ENCODE assay signal across 5 cellular contexts in the genomic region with DNA sequence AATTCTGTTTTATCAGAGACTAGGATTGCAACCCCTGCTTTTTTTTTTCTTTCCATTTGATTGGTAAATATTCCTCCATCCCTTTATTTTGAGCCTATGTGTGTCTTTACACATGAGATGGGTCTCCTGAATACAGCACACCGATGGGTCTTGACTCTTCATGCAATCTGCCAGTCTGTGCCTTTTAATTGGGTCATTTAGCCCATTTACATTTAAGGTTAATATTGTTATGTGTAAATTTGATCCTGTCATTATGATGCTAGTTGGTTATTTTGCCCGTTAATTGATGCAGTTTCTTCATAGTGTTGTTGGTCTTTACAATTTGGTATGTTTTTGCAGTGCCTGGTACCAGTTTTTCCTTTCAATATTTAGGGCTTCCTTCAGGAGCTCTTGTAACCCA. TPM values are rescaled to one million over a fixed set of nuclear protein-coding genes. Genes with fewer than 3 reads are reported as not detected.
A peak's percentile ranks its signal among the peaks of the same experiment; 100 is the strongest.
DNase-seq lines count a peak whose midpoint lies in the region; ATAC-seq, FAIRE-seq and TF ChIP-seq lines count a peak whose summit lies in the region.
"Not testable (repeated sequence)": the region's sequence is repeated elsewhere in the genome, so short reads cannot be mapped to it uniquely, and the experiment has no call there.
"Had no signal": no experiment of that assay in that cellular context is flagged by ENCODE, and none has a peak within 500 bp of the region (broad histone marks: within the 10 kb centered on the region; RNA-seq: fewer than 3 reads in every experiment).

No MANE protein-coding gene starts in this region.

- not testable (repeated sequence) for H3K4me2 ChIP-seq in K562 (ENCODE audit: insufficient read depth, low read length)

- not testable (repeated sequence) for TF ChIP-seq RAD21 in K562 (CRISPR knock-in tag; conservative IDR thresholded peaks at IDR 0.05 in 1 of 2, IDR thresholded peaks at IDR 0.05 in 1 of 2)

- intact Hi-C loops in K562 (cut with micrococcal nuclease): not testable (repeated sequence)

- 33% methylated on average over 2 of the region's 2 CpGs for WGBS in K562 (ENCODE audit: insufficient coverage, low coverage, missing lambda C conversion rate)

- H3K4me3 ChIP-seq in K562: not testable (repeated sequence)

- BruUV-seq in K562 (replicated peaks; lab: Mats Ljungman, UMichigan): not testable (repeated sequence)

- in situ Hi-C loops in K562 (cut with MboI): loop anchor here (5.0 kb wide), 1 partner anchor 60 kb away; no protein-coding TSS in a partner anchor

- H3K27me3 Mint-ChIP-seq in activated T-cell treated with anti-CD3 and anti-CD28 coated beads, Interleukin-2, amount 50 U/mL, for 72 hours (ENCODE audit: low read depth); activated naive CD8-positive, alpha-beta T cell treated with anti-CD3 and anti-CD28 coated beads, Interleukin-2, amount 10 ng/mL, durations not matched to agents 7 days and 5 days; central memory CD8-positive, alpha-beta T cell: not testable (repeated sequence)

- CTCF ChIA-PET in K562 (lab: Yijun Ruan, JAX; ENCODE audit: low intra/inter-chr PET ratio): not testable (repeated sequence)

- peaks cover 25 to 55% of the 10 kb centered on the region in 2 donors for H3K36me3 Mint-ChIP-seq in activated T-cell treated with anti-CD3 and anti-CD28 coated beads, Interleukin-2, amount 50 U/mL, for 72 hours (ENCODE audit: insufficient read depth in 2 of 2)
- peaks cover 88% of the 10 kb centered on the region for H3K36me3 Mint-ChIP-seq in activated naive CD8-positive, alpha-beta T cell treated with anti-CD3 and anti-CD28 coated beads, Interleukin-2, amount 10 ng/mL, durations not matched to agents 7 days and 5 days
- H3K36me3 Mint-ChIP-seq in central memory CD8-positive, alpha-beta T cell (ENCODE audit: insufficient read depth): not testable (repeated sequence)

- peaks cover 18 to 28% of the 10 kb centered on the region in 2 donors for H3K9me3 Mint-ChIP-seq in activated T-cell treated with anti-CD3 and anti-CD28 coated beads, Interleukin-2, amount 50 U/mL, for 72 hours
- H3K9me3 Mint-ChIP-seq in activated naive CD8-positive, alpha-beta T cell treated with anti-CD3 and anti-CD28 coated beads, Interleukin-2, amount 10 ng/mL, durations not matched to agents 7 days and 5 days: peaks cover 44% of the 10 kb centered on the region
- H3K9me3 Mint-ChIP-seq in central memory CD8-positive, alpha-beta T cell: not testable (repeated sequence)

- H2AFZ ChIP-seq in K562 (ENCODE audit: low read depth, low read length): not testable (repeated sequence)

- H3K9me1 ChIP-seq in K562 (ENCODE audit: control insufficient read depth, insufficient read depth, low read length): not testable (repeated sequence)

- POLR2A ChIA-PET in activated naive CD8-positive, alpha-beta T cell treated with anti-CD3 and anti-CD28 coated beads, Interleukin-2, amount 10 ng/mL, durations not matched to agents 7 days and 5 days (lab: Charles Lee): interaction anchor here (0.7 kb wide), 1 partner anchor 46 kb away, joined by 3 read pairs; no protein-coding TSS in a partner anchor
- POLR2A ChIA-PET in K562 (lab: Yijun Ruan, JAX): not testable (repeated sequence)

- not testable (repeated sequence) for FAIRE-seq in K562 (lab: Jason Lieb, UNC)

- not testable (repeated sequence) for H3K27ac ChIP-seq in K562 (ENCODE audit: extremely low read depth, low read depth, low read length)

- not testable (repeated sequence) for H3K79me2 ChIP-seq in K562 (ENCODE audit: control insufficient read depth, insufficient read depth, low read length)

- ATAC-seq in activated T-cell treated with anti-CD3 and anti-CD28 coated beads, Interleukin-2, amount 50 U/mL, for 72 hours (replicated peaks in 1 of 2); activated naive CD8-positive, alpha-beta T cell treated with anti-CD3 and anti-CD28 coated beads, Interleukin-2, amount 10 ng/mL, durations not matched to agents 7 days and 5 days (ENCODE audit: low read depth); K562; central memory CD8-positive, alpha-beta T cell (replicated peaks; ENCODE audit: extremely low read depth, poor library complexity, severe bottlenecking): not testable (repeated sequence)

- not testable (repeated sequence) for H3K9ac ChIP-seq in K562 (ENCODE audit: insufficient read depth in 1 of 2, low read depth in 2 of 2, low read length in 2 of 2)

- H3K4me1 ChIP-seq in K562 (replicated peaks in 1 of 2; ENCODE audit: control insufficient read depth in 2 of 2, insufficient read depth in 2 of 2, low read length in 2 of 2): not testable (repeated sequence)

- TF ChIP-seq POLR2A in K562 (conservative IDR thresholded peaks at IDR 0.05): not testable (repeated sequence)

- TF ChIP-seq CTCF in K562 (IDR thresholded peaks at IDR 0.05 in 2 of 3, conservative IDR thresholded peaks at IDR 0.05 in 1 of 3; ENCODE audit: insufficient read depth in 2 of 3, low read depth in 1 of 3, low read length in 3 of 3): not testable (repeated sequence)

- not testable (repeated sequence) for H3K27me3 ChIP-seq in K562 (ENCODE audit: control insufficient read depth in 2 of 2, insufficient read depth in 2 of 2, low read length in 2 of 2)

- H3K27ac Mint-ChIP-seq in activated T-cell treated with anti-CD3 and anti-CD28 coated beads, Interleukin-2, amount 50 U/mL, for 72 hours: peak overlapping the region; percentile 56
- not testable (repeated sequence) for H3K27ac Mint-ChIP-seq in activated naive CD8-positive, alpha-beta T cell treated with anti-CD3 and anti-CD28 coated beads, Interleukin-2, amount 10 ng/mL, durations not matched to agents 7 days and 5 days
- peak overlapping the region; percentile 46 for H3K27ac Mint-ChIP-seq in central memory CD8-positive, alpha-beta T cell (ENCODE audit: low read depth)

- not testable (repeated sequence) for TF ChIP-seq EP300 in K562 (IDR thresholded peaks at IDR 0.05; ENCODE audit: low read length)

- not testable (repeated sequence) for H3K36me3 ChIP-seq in K562 (ENCODE audit: control insufficient read depth, insufficient read depth, low read length)

- H3K9me3 ChIP-seq in K562 (replicated peaks; ENCODE audit: control insufficient read depth, insufficient read depth, low read depth, low read length): not testable (repeated sequence)

- H3K4me1 Mint-ChIP-seq in activated T-cell treated with anti-CD3 and anti-CD28 coated beads, Interleukin-2, amount 50 U/mL, for 72 hours (ENCODE audit: low read depth): peaks cover 20% of the 10 kb centered on the region
- peaks cover 26% of the 10 kb centered on the region for H3K4me1 Mint-ChIP-seq in activated naive CD8-positive, alpha-beta T cell treated with anti-CD3 and anti-CD28 coated beads, Interleukin-2, amount 10 ng/mL, durations not matched to agents 7 days and 5 days
- H3K4me1 Mint-ChIP-seq in central memory CD8-positive, alpha-beta T cell: peaks cover 24% of the 10 kb centered on the region

- not testable (repeated sequence) for H4K20me1 ChIP-seq in K562 (replicated peaks; ENCODE audit: control insufficient read depth, insufficient read depth, low read length)

- H3K4me3 Mint-ChIP-seq in activated T-cell treated with anti-CD3 and anti-CD28 coated beads, Interleukin-2, amount 50 U/mL, for 72 hours; central memory CD8-positive, alpha-beta T cell: not testable (repeated sequence)
- peak overlapping the region; percentile 5 for H3K4me3 Mint-ChIP-seq in activated naive CD8-positive, alpha-beta T cell treated with anti-CD3 and anti-CD28 coated beads, Interleukin-2, amount 10 ng/mL, durations not matched to agents 7 days and 5 days

- not testable (repeated sequence) for DNase-seq in activated T-cell treated with anti-CD3 and anti-CD28 coated beads, Interleukin-2, amount 50 U/mL, for 72 hours; activated naive CD8-positive, alpha-beta T cell treated with anti-CD3 and anti-CD28 coated beads, Interleukin-2, amount 10 ng/mL, durations not matched to agents 7 days and 5 days; K562 (ENCODE audit: extremely low read depth in 1 of 4, low spot score in 3 of 4); central memory CD8-positive, alpha-beta T cell (ENCODE audit: low spot score in 2 of 2)

RNA-seq across cellular contexts. Expression of a gene that starts 14.6 kb away (rescaled TPM):
- 10 to 100 TPM; 52.1 to 73.9 TPM for total RNA-seq in activated T-cell treated with anti-CD3 and anti-CD28 coated beads, Interleukin-2, amount 50 U/mL, for 72 hours
- total RNA-seq in activated naive CD8-positive, alpha-beta T cell treated with anti-CD3 and anti-CD28 coated beads, Interleukin-2, amount 10 ng/mL, durations not matched to agents 7 days and 5 days: 10 to 100 TPM; 78.7 to 91.1 TPM
- 11.4 and 21.2 TPM in 2 replicates for total RNA-seq in K562 (2011; cell fraction: chromatin; rRNA removed; ENCODE audit: low replicate concordance)
- total RNA-seq in K562 (2011; cell fraction: nucleolus; rRNA removed): 9.5 and 10.4 TPM in 2 replicates
- total RNA-seq in K562 (2011; cell fraction: nucleoplasm; rRNA removed): 8.9 and 16.6 TPM in 2 replicates
- total RNA-seq in K562 (2014; rRNA removed) (6.4 and 8.2 TPM in 2 replicates), K562 (2014; rRNA removed; fragmentation: Illumina TruSeq; extraction: Trizol) (6.0 and 6.7 TPM in 2 replicates), K562 (2015; rRNA removed; fragmentation: Illumina TruSeq; extraction: Trizol) (4.7 and 5.7 TPM in 2 replicates), K562 (2021) (8.8 and 11.3 TPM in 2 replicates)
- polyA plus RNA-seq in K562 (2011; rRNA removed) (9.2 and 12.1 TPM in 2 replicates), K562 (2014; fragmentation: Illumina TruSeq; extraction: Trizol) (6.1 and 7.4 TPM in 2 replicates), K562 (2014; fragmentation: Nextera tagmentation; extraction: Ambion mirVana) (1 to 10 TPM in 1 of 2 experiments, under 1 TPM in 1; 0.96 to 1.4 TPM), K562 (2014; rRNA removed) (6.2 and 7.0 TPM in 2 replicates)
- 8.8 and 9.9 TPM in 2 replicates for polyA plus RNA-seq in K562 (2011; cell fraction: cytosol; rRNA removed)
- polyA plus RNA-seq in K562 (2011; cell fraction: nucleus; rRNA removed): 8.5 and 10.0 TPM in 2 replicates
- 5.0 and 11.1 TPM in 2 replicates for polyA plus RNA-seq in K562 (2012)
- 14.2 and 14.3 TPM in 2 replicates for polyA minus RNA-seq in K562 (2011; rRNA and poly(A)+ RNA removed)
- 13.1 and 13.8 TPM in 2 replicates for polyA minus RNA-seq in K562 (2011; cell fraction: cytosol; rRNA and poly(A)+ RNA removed)
- 10.2 and 14.2 TPM in 2 replicates for polyA minus RNA-seq in K562 (2011; cell fraction: nucleus; rRNA and poly(A)+ RNA removed)

RNA-seq across cellular contexts. Expression of a gene that starts 25.0 kb away (rescaled TPM):
- 10 to 100 TPM in 1 of 2 donors, 1 to 10 TPM in 1; 5.4 to 17.8 TPM for total RNA-seq in activated T-cell treated with anti-CD3 and anti-CD28 coated beads, Interleukin-2, amount 50 U/mL, for 72 hours
- 100 to 1,000 TPM; 104 to 105 TPM for total RNA-seq in activated naive CD8-positive, alpha-beta T cell treated with anti-CD3 and anti-CD28 coated beads, Interleukin-2, amount 10 ng/mL, durations not matched to agents 7 days and 5 days
- total RNA-seq in K562 (2011; cell fraction: chromatin; rRNA removed; ENCODE audit: low replicate concordance): 0.39 and 0.79 TPM in 2 replicates
- total RNA-seq in K562 (2011; cell fraction: nucleolus; rRNA removed): 0.50 and 0.53 TPM in 2 replicates
- 1.2 TPM in 1 of 2 replicates, not detected in the other for total RNA-seq in K562 (2011; cell fraction: nucleoplasm; rRNA removed)
- total RNA-seq in K562 (2014; rRNA removed) (0.57 and 1.4 TPM in 2 replicates), K562 (2014; rRNA removed; fragmentation: Illumina TruSeq; extraction: Trizol) (0.41 and 0.51 TPM in 2 replicates), K562 (2015; rRNA removed; fragmentation: Illumina TruSeq; extraction: Trizol) (0.51 and 0.68 TPM in 2 replicates), K562 (2021) (0.18 and 0.49 TPM in 2 replicates)
- polyA plus RNA-seq in K562 (2011; rRNA removed) (0.24 and 0.45 TPM in 2 replicates), K562 (2014; fragmentation: Illumina TruSeq; extraction: Trizol) (0.15 and 0.37 TPM in 2 replicates), K562 (2014; fragmentation: Nextera tagmentation; extraction: Ambion mirVana) (under 1 TPM; 0.15 to 0.28 TPM), K562 (2014; rRNA removed) (0.11 and 0.19 TPM in 2 replicates)
- polyA plus RNA-seq in K562 (2011; cell fraction: cytosol; rRNA removed): 0.06 and 0.15 TPM in 2 replicates
- polyA plus RNA-seq in K562 (2011; cell fraction: nucleus; rRNA removed): 0.28 and 0.38 TPM in 2 replicates
- 0.46 and 1.1 TPM in 2 replicates for polyA plus RNA-seq in K562 (2012)
- polyA minus RNA-seq in K562 (2011; rRNA and poly(A)+ RNA removed): 0.63 and 0.75 TPM in 2 replicates
- polyA minus RNA-seq in K562 (2011; cell fraction: cytosol; rRNA and poly(A)+ RNA removed): not detected in 2 replicates
- 0.94 and 1.00 TPM in 2 replicates for polyA minus RNA-seq in K562 (2011; cell fraction: nucleus; rRNA and poly(A)+ RNA removed)
- polyA plus RNA-seq: AG04450 had no signal

RNA-seq across cellular contexts. Expression of a gene that starts 36.9 kb away (rescaled TPM):
- total RNA-seq in activated T-cell treated with anti-CD3 and anti-CD28 coated beads, Interleukin-2, amount 50 U/mL, for 72 hours: 10 to 100 TPM in 1 of 2 donors, 1 to 10 TPM in 1; 5.7 to 10.6 TPM
- total RNA-seq in activated naive CD8-positive, alpha-beta T cell treated with anti-CD3 and anti-CD28 coated beads, Interleukin-2, amount 10 ng/mL, durations not matched to agents 7 days and 5 days: 100 to 1,000 TPM; 102 to 106 TPM
- 2.3 and 3.5 TPM in 2 replicates for total RNA-seq in K562 (2011; cell fraction: chromatin; rRNA removed; ENCODE audit: low replicate concordance)
- total RNA-seq in K562 (2011; cell fraction: nucleolus; rRNA removed): 2.3 and 2.8 TPM in 2 replicates
- total RNA-seq in K562 (2011; cell fraction: nucleoplasm; rRNA removed): 3.5 and 5.2 TPM in 2 replicates
- total RNA-seq in K562 (2014; rRNA removed): 10.5 TPM in 2 replicates
- 5.0 and 5.3 TPM in 2 replicates for total RNA-seq in K562 (2014; rRNA removed; fragmentation: Illumina TruSeq; extraction: Trizol)
- 7.4 and 7.6 TPM in 2 replicates for total RNA-seq in K562 (2015; rRNA removed; fragmentation: Illumina TruSeq; extraction: Trizol)
- 7.2 and 7.9 TPM in 2 replicates for total RNA-seq in K562 (2021)
- polyA plus RNA-seq in K562 (2011; rRNA removed): 3.5 and 4.3 TPM in 2 replicates
- 3.2 and 3.6 TPM in 2 replicates for polyA plus RNA-seq in K562 (2011; cell fraction: cytosol; rRNA removed)
- polyA plus RNA-seq in K562 (2011; cell fraction: nucleus; rRNA removed): 5.6 and 6.6 TPM in 2 replicates
- 8.3 and 23.7 TPM in 2 replicates for polyA plus RNA-seq in K562 (2012)
- 5.3 and 6.5 TPM in 2 replicates for polyA plus RNA-seq in K562 (2014; fragmentation: Illumina TruSeq; extraction: Trizol)
- polyA plus RNA-seq in K562 (2014; fragmentation: Nextera tagmentation; extraction: Ambion mirVana): 1 to 10 TPM; 2.6 to 2.9 TPM
- 3.8 and 4.5 TPM in 2 replicates for polyA plus RNA-seq in K562 (2014; rRNA removed)
- polyA minus RNA-seq in K562 (2011; rRNA and poly(A)+ RNA removed): 2.9 and 4.3 TPM in 2 replicates
- polyA minus RNA-seq in K562 (2011; cell fraction: cytosol; rRNA and poly(A)+ RNA removed): 2.9 and 3.3 TPM in 2 replicates
- polyA minus RNA-seq in K562 (2011; cell fraction: nucleus; rRNA and poly(A)+ RNA removed): 3.4 and 5.2 TPM in 2 replicates
- polyA plus RNA-seq: AG04450 had no signal

Comparison
In these comparisons a context has a peak if more than half of its experiments do, and no peak if none do; other contexts are left out.
1. RNA of a gene that starts 25.0 kb away (total RNA-seq): 104 to 105 TPM in activated naive CD8-positive, alpha-beta T cell treated with anti-CD3 and anti-CD28 coated beads, Interleukin-2, amount 10 ng/mL, durations not matched to agents 7 days and 5 days; 5.4 to 17.8 TPM in activated T-cell treated with anti-CD3 and anti-CD28 coated beads, Interleukin-2, amount 50 U/mL, for 72 hours and 0.18 to 1.4 TPM in K562; every median in the first group is over 4 times any median in the second.
2. RNA of a gene that starts 36.9 kb away (total RNA-seq): 102 to 106 TPM in activated naive CD8-positive, alpha-beta T cell treated with anti-CD3 and anti-CD28 coated beads, Interleukin-2, amount 10 ng/mL, durations not matched to agents 7 days and 5 days; 5.7 to 10.6 TPM in activated T-cell treated with anti-CD3 and anti-CD28 coated beads, Interleukin-2, amount 50 U/mL, for 72 hours and 2.3 to 10.5 TPM in K562; every median in the first group is over 4 times any median in the second.